21 cellular contexts compared by ENCODE assay signal in genomic region chr22:22735695-22736611, GRCh38.
DNase-seq lines count a peak whose midpoint lies in the region; ATAC-seq, FAIRE-seq and TF ChIP-seq lines count a peak whose summit lies in the region.
"Had no signal": no experiment of that assay in that cellular context is flagged by ENCODE, and none has a peak within 500 bp of the region (broad histone marks: within the 10 kb centered on the region; RNA-seq: fewer than 3 reads in every experiment).

No MANE protein-coding gene starts in this region.

- no peak for FAIRE-seq in GM12878 (lab: Jason Lieb, UNC)

- peaks cover 0 to 15% (median 0%) of the 10 kb centered on the region in 7 donors for H3K4me1 Mint-ChIP-seq in naive thymus-derived CD4-positive, alpha-beta T cell
- H3K4me1 Mint-ChIP-seq in activated naive CD4-positive, alpha-beta T cell treated with anti-CD3 and anti-CD28 coated beads for 36 hours (ENCODE audit: low read depth): no peaks in the 10 kb centered on the region

- H4K20me1 ChIP-seq in BLaER1 (no peaks in the 10 kb centered on the region), GM12878 (ENCODE audit: control insufficient read depth, insufficient read depth) (no peaks in the 10 kb centered on the region)

- TF ChIP-seq RAD21 in GM12878 (IDR thresholded peaks at IDR 0.05; ENCODE audit: insufficient read depth, low read depth, low read length): no peak

- no peaks in the 10 kb centered on the region for H3K9me3 Mint-ChIP-seq in naive thymus-derived CD4-positive, alpha-beta T cell
- H3K9me3 Mint-ChIP-seq in activated naive CD4-positive, alpha-beta T cell treated with anti-CD3 and anti-CD28 coated beads for 36 hours: no peaks in the 10 kb centered on the region
- H3K9me3 Mint-ChIP-seq: H9, HFFc6 had no signal

- 0 out of 3 replicates have a peak, but pooled peaks have one; percentile 30 for ATAC-seq in GM12878
- peak; percentile 45 for ATAC-seq in naive thymus-derived CD4-positive, alpha-beta T cell
- ATAC-seq in GM21381 (IDR thresholded peaks at IDR 0.05; ENCODE audit: unreplicated experiment): no peak
- ATAC-seq: Right ventricle myocardium inferior had no signal

- in situ Hi-C loops in GM12878 (cut with MboI): no loop called here

- no peaks in the 10 kb centered on the region for H3K36me3 ChIP-seq in BLaER1
- H3K36me3 ChIP-seq in GM12878 (ENCODE audit: control insufficient read depth in 2 of 2, insufficient read depth in 2 of 2, low read length in 1 of 2): no peaks in the 10 kb centered on the region
- no peaks in the 10 kb centered on the region for H3K36me3 ChIP-seq in naive thymus-derived CD4-positive, alpha-beta T cell (ENCODE audit: control insufficient read depth in 2 of 3, insufficient read depth in 3 of 3, low read length in 3 of 3)
- no peaks in the 10 kb centered on the region for H3K36me3 ChIP-seq in adrenal gland (replicated peaks in 1 of 2)
- H3K36me3 ChIP-seq: MG63, SJSA1 had no signal

- H3K9me3 ChIP-seq in BLaER1 (no peaks in the 10 kb centered on the region), GM12878 (replicated peaks; ENCODE audit: control insufficient read depth, insufficient read depth, low read length) (no peaks in the 10 kb centered on the region), adrenal gland (replicated peaks in 1 of 3) (no peaks in the 10 kb centered on the region)
- H3K9me3 ChIP-seq in naive thymus-derived CD4-positive, alpha-beta T cell (ENCODE audit: control insufficient read depth in 2 of 3, low read length in 3 of 3): no peaks in the 10 kb centered on the region
- H3K9me3 ChIP-seq: MG63, SJSA1 had no signal

- H3K4me2 ChIP-seq in BLaER1: peak overlapping the region; percentile 35; the same call in 1 of the 2 replicates
- no peak overlapping the region for H3K4me2 ChIP-seq in GM12878 (ENCODE audit: control insufficient read depth, insufficient read depth)

- H3K27me3 ChIP-seq in BLaER1: 0 out of 2 replicates have a peak, but pooled peaks cover 2% of the 10 kb centered on the region
- no peaks in the 10 kb centered on the region for H3K27me3 ChIP-seq in GM12878 (replicated peaks in 1 of 2; ENCODE audit: control insufficient read depth in 2 of 2, insufficient read depth in 2 of 2, low read length in 1 of 2)
- H3K27me3 ChIP-seq in naive thymus-derived CD4-positive, alpha-beta T cell (ENCODE audit: control insufficient read depth in 2 of 2, insufficient read depth in 2 of 2, low read length in 2 of 2): peaks cover 0 to 4% of the 10 kb centered on the region in 2 donors
- H3K27me3 ChIP-seq in adrenal gland: no peaks in the 10 kb centered on the region

- no TSS peak for BruUV-seq in GM12878 (replicated peaks; lab: Mats Ljungman, UMichigan)

- CTCF ChIA-PET in GM12878 (lab: Yijun Ruan, JAX): interaction anchor here (1.7 to 2.1 kb wide), 2 partner anchors 9 to 10 kb away, joined by 7 to 8 read pairs; no protein-coding TSS in a partner anchor
- CTCF ChIA-PET in naive thymus-derived CD4-positive, alpha-beta T cell (lab: Charles Lee): interaction anchor here (1.4 kb wide), 1 partner anchor 17 kb away, joined by 3 read pairs; no protein-coding TSS in a partner anchor
- CTCF ChIA-PET in activated naive CD4-positive, alpha-beta T cell treated with anti-CD3 and anti-CD28 coated beads for 36 hours (lab: Charles Lee): interaction anchor here (1.4 kb wide), 1 partner anchor 36 kb away, joined by 4 read pairs; no protein-coding TSS in a partner anchor

- no peak overlapping the region for H2AFZ ChIP-seq in GM12878 (ENCODE audit: control insufficient read depth, low read depth, low read length)

- no peak overlapping the region for H3K4me3 Mint-ChIP-seq in naive thymus-derived CD4-positive, alpha-beta T cell
- no peak overlapping the region for H3K4me3 Mint-ChIP-seq in activated naive CD4-positive, alpha-beta T cell treated with anti-CD3 and anti-CD28 coated beads for 36 hours
- H3K4me3 Mint-ChIP-seq: H9, HFFc6 had no signal

- RAD21 ChIA-PET in GM12878 (lab: Charles Lee; ENCODE audit: unreplicated experiment): no interaction called here

- POLR2A ChIA-PET in GM12878 (lab: Charles Lee): no interaction called here
- POLR2A ChIA-PET in naive thymus-derived CD4-positive, alpha-beta T cell (lab: Charles Lee): interaction anchor here (0.8 kb wide), 1 partner anchor 74 kb away, joined by 3 read pairs; no protein-coding TSS in a partner anchor

- SMC1A ChIA-PET in GM12878 (lab: Charles Lee; ENCODE audit: uncharacterized antibody, unreplicated experiment): no interaction called here

- H3K27ac ChIP-seq in BLaER1: no peak overlapping the region
- H3K27ac ChIP-seq in GM12878 (ENCODE audit: control insufficient read depth, insufficient read depth): no peak overlapping the region
- no peak overlapping the region for H3K27ac ChIP-seq in naive thymus-derived CD4-positive, alpha-beta T cell (ENCODE audit: low read depth, low read length)
- no peak overlapping the region for H3K27ac ChIP-seq in adrenal gland
- H3K27ac ChIP-seq: C4-2B, SJSA1 had no signal

- H3K36me3 Mint-ChIP-seq in naive thymus-derived CD4-positive, alpha-beta T cell: no peaks in the 10 kb centered on the region
- H3K36me3 Mint-ChIP-seq in activated naive CD4-positive, alpha-beta T cell treated with anti-CD3 and anti-CD28 coated beads for 36 hours (ENCODE audit: low read depth): no peaks in the 10 kb centered on the region

- TF ChIP-seq POLR2A in GM12878 (IDR thresholded peaks at IDR 0.05; ENCODE audit: low read depth, low read length) (no peak), adrenal gland (IDR thresholded peaks at IDR 0.05) (no peak)

- H3K79me2 ChIP-seq in GM12878 (ENCODE audit: control insufficient read depth, insufficient read depth, low read length): no peaks in the 10 kb centered on the region

- 49% methylated on average over 3 of the region's 3 CpGs for WGBS in GM12878 (ENCODE audit: insufficient coverage, insufficient replicate concordance, low lambda C conversion rate, missing lambda C conversion rate)
- 56 to 77% (median 63%) methylated on average over 3 of the region's 3 CpGs for WGBS in adrenal gland, 4 donors

- H3K27me3 Mint-ChIP-seq in naive thymus-derived CD4-positive, alpha-beta T cell: peaks cover 13 to 28% (median 15%) of the 10 kb centered on the region in 5 donors
- peaks cover 13% of the 10 kb centered on the region for H3K27me3 Mint-ChIP-seq in activated naive CD4-positive, alpha-beta T cell treated with anti-CD3 and anti-CD28 coated beads for 36 hours (ENCODE audit: low read depth)

- no peak overlapping the region for H3K27ac Mint-ChIP-seq in naive thymus-derived CD4-positive, alpha-beta T cell
- H3K27ac Mint-ChIP-seq in activated naive CD4-positive, alpha-beta T cell treated with anti-CD3 and anti-CD28 coated beads for 36 hours: no peak overlapping the region
- H3K27ac Mint-ChIP-seq: H9, HFFc6 had no signal

- TF ChIP-seq EP300 in GM12878 (IDR thresholded peaks at IDR 0.05; ENCODE audit: borderline replicate concordance in 1 of 2, control insufficient read depth in 1 of 2, low read depth in 2 of 2, low read length in 2 of 2): no peak

- intact Hi-C loops in GM12878 (cut with micrococcal nuclease; ENCODE audit: unreplicated experiment): no loop called here
- intact Hi-C loops in naive thymus-derived CD4-positive, alpha-beta T cell (cut with micrococcal nuclease): no loop called here
- intact Hi-C loops in adrenal gland (cut with DNase I): no loop called here
- intact Hi-C loops in activated naive CD4-positive, alpha-beta T cell treated with anti-CD3 and anti-CD28 coated beads for 36 hours (cut with micrococcal nuclease): no loop called here

- H3K4me3 ChIP-seq in BLaER1: no peak overlapping the region
- no peak overlapping the region for H3K4me3 ChIP-seq in GM12878
- H3K4me3 ChIP-seq in naive thymus-derived CD4-positive, alpha-beta T cell (ENCODE audit: low read length): no peak overlapping the region
- H3K4me3 ChIP-seq in adrenal gland: no peak overlapping the region
- H3K4me3 ChIP-seq: MG63, SJSA1 had no signal

- peaks cover 22% of the 10 kb centered on the region for H3K4me1 ChIP-seq in BLaER1
- H3K4me1 ChIP-seq in GM12878 (ENCODE audit: control insufficient read depth, insufficient read depth, low read length): no peaks in the 10 kb centered on the region
- H3K4me1 ChIP-seq in naive thymus-derived CD4-positive, alpha-beta T cell (ENCODE audit: control insufficient read depth in 2 of 2, insufficient read depth in 2 of 2, low read length in 2 of 2): peaks cover 0 to 57% of the 10 kb centered on the region in 2 donors
- H3K4me1 ChIP-seq in adrenal gland (replicated peaks in 1 of 2): no peaks in the 10 kb centered on the region
- H3K4me1 ChIP-seq: SJSA1 had no signal

- TF ChIP-seq CTCF in GM12878 (IDR thresholded peaks at IDR 0.05 in 2 of 3, conservative IDR thresholded peaks at IDR 0.05 in 1 of 3; ENCODE audit: control insufficient read depth in 2 of 3, extremely low read depth in 1 of 3, insufficient read depth in 1 of 3, low read depth in 3 of 3, low read length in 3 of 3) (no peak), adrenal gland (IDR thresholded peaks at IDR 0.05) (no peak)

- H3K9ac ChIP-seq in BLaER1 (no peak overlapping the region), GM12878 (ENCODE audit: control insufficient read depth, insufficient read depth, low read length) (no peak overlapping the region)

- DNase-seq in OCI-M1 (lab: John Stamatoyannopoulos, UW) (peak; percentile 54), GM12878 (ENCODE audit: low read depth, low spot score) (no peak), adrenal gland (no peak)
- no peak for DNase-seq in naive thymus-derived CD4-positive, alpha-beta T cell
- no peak for DNase-seq in activated naive CD4-positive, alpha-beta T cell treated with anti-CD3 and anti-CD28 coated beads for 36 hours
- DNase-seq: 8988T, H9, HFFc6, Kasumi-1, MG63, NCI-H1417, NCI-H1694 treated with DMSO at 0.1 percent for 48 hours, NCI-H2081 treated with DMSO at 0.1 percent for 48 hours, NCI-H2171 treated with DMSO at 0.1 percent for 48 hours, NCI-H524 treated with DMSO at 0.1 percent for 48 hours, SW 1271 had no signal

TF ChIP-seq in GM12878, 131 proteins besides CTCF, POLR2A, EP300 and RAD21 (continues in another document):
- no peak for TF ChIP-seq BCL11A (IDR thresholded peaks at IDR 0.05; ENCODE audit: low read depth, low read length)
- no peak for TF ChIP-seq MYB (IDR thresholded peaks at IDR 0.05; ENCODE audit: borderline replicate concordance, low read depth, low read length)
- no peak for TF ChIP-seq FOXK2 (IDR thresholded peaks at IDR 0.05)
- no peak for TF ChIP-seq SIN3A (IDR thresholded peaks at IDR 0.05; ENCODE audit: low read depth, low read length)
- no peak for TF ChIP-seq YY1 (IDR thresholded peaks at IDR 0.05; ENCODE audit: low read depth, low read length)
- no peak for TF ChIP-seq MTA3 (IDR thresholded peaks at IDR 0.05; ENCODE audit: borderline replicate concordance, low read length)
- TF ChIP-seq FOS (IDR thresholded peaks at IDR 0.05; ENCODE audit: borderline replicate concordance, extremely low read depth, insufficient read length): no peak
- no peak for TF ChIP-seq JUND (IDR thresholded peaks at IDR 0.05; ENCODE audit: low read depth, low read length)
- TF ChIP-seq PAX8 (IDR thresholded peaks at IDR 0.05): no peak
- TF ChIP-seq RB1 (IDR thresholded peaks at IDR 0.05; ENCODE audit: borderline replicate concordance): no peak
- TF ChIP-seq CEBPB (IDR thresholded peaks at IDR 0.05; ENCODE audit: borderline replicate concordance in 1 of 2, low read depth in 2 of 2, low read length in 2 of 2): no peak
